ENCODE assay signal across 22 cellular contexts in the genomic region with DNA sequence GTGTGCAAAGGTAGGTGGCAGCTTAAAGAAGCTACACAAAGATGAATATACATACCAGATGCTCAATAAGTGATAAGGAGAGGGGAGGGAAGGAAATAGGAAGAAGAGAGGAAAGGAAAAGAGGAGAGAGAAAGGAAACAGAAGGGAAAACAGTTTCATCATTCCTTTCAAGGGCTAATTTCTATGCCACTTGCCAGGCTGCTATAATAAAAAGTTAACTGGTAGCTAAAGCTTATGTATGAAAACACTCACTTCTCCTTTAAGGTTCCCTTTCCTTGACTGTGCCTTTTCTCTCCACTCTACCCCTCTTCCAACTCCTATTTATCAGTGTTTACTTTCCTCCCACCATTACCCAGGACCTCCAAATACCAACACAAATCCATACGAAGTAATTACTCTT.
"Had no signal": no experiment of that assay in that cellular context is flagged by ENCODE, and none has a peak within 500 bp of the region (broad histone marks: within the 10 kb centered on the region; RNA-seq: fewer than 3 reads in every experiment).

No MANE protein-coding gene starts in this region.

- H3K27ac Mint-ChIP-seq: activated naive CD8-positive, alpha-beta T cell treated with anti-CD3 and anti-CD28 coated beads for 36 hours; activated T-helper 2 cell treated with anti-CD3 and anti-CD28 coated beads, Interferon-gamma antibody, Interleukin-2, Interleukin-4, amounts not matched to agents 10 μg/mL and 5 μg/mL and 100 μg/mL, durations not matched to agents 14 hours and 24 hours and 36 hours; effector memory CD8-positive, alpha-beta T cell; mesothelial cell of epicardium; naive thymus-derived CD8-positive, alpha-beta T cell; neural progenitor cell; stimulated activated effector memory CD8-positive, alpha-beta T cell treated with anti-CD3 and anti-CD28 coated beads, Interleukin-12 subunit alpha, Interleukin-12 subunit beta, amount 100 ng/mL, for 72 hours; stimulated activated naive CD8-positive, alpha-beta T cell treated with anti-CD3 and anti-CD28 coated beads, Interleukin-15, amount 100 ng/mL, for 72 hours had no signal

- H3K4me1 Mint-ChIP-seq: activated naive CD8-positive, alpha-beta T cell treated with anti-CD3 and anti-CD28 coated beads for 36 hours; naive thymus-derived CD8-positive, alpha-beta T cell; neural progenitor cell; stimulated activated effector memory CD8-positive, alpha-beta T cell treated with anti-CD3 and anti-CD28 coated beads, Interleukin-12 subunit alpha, Interleukin-12 subunit beta, amount 100 ng/mL, for 72 hours; stimulated activated naive CD8-positive, alpha-beta T cell treated with anti-CD3 and anti-CD28 coated beads, Interleukin-15, amount 100 ng/mL, for 72 hours had no signal

- DNase-seq: activated CD4-positive, alpha-beta T cell treated with anti-CD3 and anti-CD28 coated beads for 4 hours; activated CD4-positive, alpha-beta T cell treated with anti-CD3 and anti-CD28 coated beads, Interleukin-2, amount 50 U/mL, for 48 hours; activated CD4-positive, CD25-positive, alpha-beta regulatory T cell; activated CD8-positive, alpha-beta memory T cell treated with anti-CD3 and anti-CD28 coated beads, Interleukin-2, amount 50 U/mL, for 48 hours; activated naive CD4-positive, alpha-beta T cell; activated naive CD8-positive, alpha-beta T cell treated with anti-CD3 and anti-CD28 coated beads for 36 hours; activated T-cell treated with anti-CD3 and anti-CD28 coated beads, Interleukin-2, amount 50 U/mL, for 4 hours; central memory CD4-positive, alpha-beta T cell; dorsolateral prefrontal cortex; effector memory CD8-positive, alpha-beta T cell; foreskin melanocyte; kidney; naive thymus-derived CD8-positive, alpha-beta T cell; psoas muscle; stimulated activated CD4-positive, alpha-beta T cell treated with anti-CD3 and anti-CD28 coated beads, Interleukin-12 subunit alpha, Interleukin-12 subunit beta, amount 100 ng/mL, for 4 hours; stimulated activated CD4-positive, alpha-beta T cell treated with anti-CD3 and anti-CD28 coated beads, Interleukin-1b, Interleukin-23, amount 100 ng/mL, for 48 hours; stimulated activated naive CD8-positive, alpha-beta T cell treated with anti-CD3 and anti-CD28 coated beads, Interleukin-15, amount 100 ng/mL, for 72 hours; tibial artery had no signal

- H3K36me3 Mint-ChIP-seq: activated naive CD8-positive, alpha-beta T cell treated with anti-CD3 and anti-CD28 coated beads for 36 hours; mesothelial cell of epicardium; neural progenitor cell; stimulated activated effector memory CD8-positive, alpha-beta T cell treated with anti-CD3 and anti-CD28 coated beads, Interleukin-12 subunit alpha, Interleukin-12 subunit beta, amount 100 ng/mL, for 72 hours had no signal

- H3K9me3 Mint-ChIP-seq: activated T-helper 2 cell treated with anti-CD3 and anti-CD28 coated beads, Interferon-gamma antibody, Interleukin-2, Interleukin-4, amounts not matched to agents 10 μg/mL and 5 μg/mL and 100 μg/mL, durations not matched to agents 14 hours and 24 hours and 36 hours; neural progenitor cell had no signal

- H3K27me3 Mint-ChIP-seq: activated naive CD8-positive, alpha-beta T cell treated with anti-CD3 and anti-CD28 coated beads for 36 hours; effector memory CD8-positive, alpha-beta T cell; naive thymus-derived CD8-positive, alpha-beta T cell; stimulated activated naive CD8-positive, alpha-beta T cell treated with anti-CD3 and anti-CD28 coated beads, Interleukin-15, amount 100 ng/mL, for 72 hours had no signal

- H3K4me3 Mint-ChIP-seq: activated naive CD8-positive, alpha-beta T cell treated with anti-CD3 and anti-CD28 coated beads for 36 hours; activated T-cell treated with anti-CD3 and anti-CD28 coated beads, Interleukin-2, amount 50 U/mL, for 4 hours; effector memory CD8-positive, alpha-beta T cell; mesothelial cell of epicardium; naive thymus-derived CD8-positive, alpha-beta T cell; neural progenitor cell; stimulated activated effector memory CD8-positive, alpha-beta T cell treated with anti-CD3 and anti-CD28 coated beads, Interleukin-12 subunit alpha, Interleukin-12 subunit beta, amount 100 ng/mL, for 72 hours; stimulated activated naive CD8-positive, alpha-beta T cell treated with anti-CD3 and anti-CD28 coated beads, Interleukin-15, amount 100 ng/mL, for 72 hours had no signal
